ENCODE assay signal across 22 cellular contexts in the genomic region with DNA sequence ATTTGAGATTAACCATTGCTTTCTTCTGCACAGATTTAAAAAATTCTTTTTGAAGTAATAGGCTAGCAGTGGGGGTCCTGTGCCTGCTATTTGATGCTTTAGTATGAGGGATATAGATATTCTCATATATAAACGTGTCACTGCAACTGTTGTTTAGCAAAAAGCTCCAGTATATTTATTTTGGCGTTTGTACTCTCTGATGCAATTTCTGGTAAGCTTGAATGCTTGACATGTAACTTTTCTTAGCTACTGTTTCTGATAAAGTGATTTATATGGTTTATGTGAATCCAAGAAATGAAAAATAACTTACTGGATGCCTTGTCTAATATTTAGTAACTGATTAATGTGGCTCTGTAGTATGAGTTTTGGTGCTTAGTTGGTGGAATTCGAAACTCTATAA.
"Had no signal": no experiment of that assay in that cellular context is flagged by ENCODE, and none has a peak within 500 bp of the region (broad histone marks: within the 10 kb centered on the region; RNA-seq: fewer than 3 reads in every experiment).

No MANE protein-coding gene starts in this region.

- H3K36me3 ChIP-seq: breast epithelium, neural progenitor cell, uterus had no signal

- H3K9ac ChIP-seq: neural progenitor cell, parathyroid adenoma had no signal

- ATAC-seq: activated CD8-positive, alpha-beta T cell treated with anti-CD3 and anti-CD28 coated beads, Interleukin-2, amount 10 ng/mL, durations not matched to agents 7 days and 5 days; activated T-cell treated with anti-CD3 and anti-CD28 coated beads, Interleukin-2, amount 50 U/mL, for 72 hours had no signal

- DNase-seq: activated B cell treated with CpG ODN at 0.5 μM for 24 hours; activated CD4-positive, alpha-beta T cell treated with anti-CD3 and anti-CD28 coated beads for 48 hours; activated CD8-positive, alpha-beta memory T cell treated with anti-CD3 and anti-CD28 coated beads, Interleukin-2, amount 50 U/mL, for 4 hours; activated CD8-positive, alpha-beta T cell treated with anti-CD3 and anti-CD28 coated beads, Interleukin-2, amount 10 ng/mL, durations not matched to agents 7 days and 5 days; activated gamma-delta T cell; activated T-cell treated with anti-CD3 and anti-CD28 coated beads, Interleukin-2, amount 50 U/mL, for 72 hours; foreskin melanocyte; head of caudate nucleus; immature natural killer cell; naive B cell; retina; stimulated activated CD4-positive, alpha-beta T cell treated with anti-CD3 and anti-CD28 coated beads, Interleukin-4, amount 100 ng/mL, for 24 hours; stimulated activated naive CD4-positive, alpha-beta T cell; SW 1271; uterus had no signal

- H3K9me3 Mint-ChIP-seq: activated B cell treated with CpG ODN at 0.5 μM for 24 hours; activated T-cell treated with anti-CD3 and anti-CD28 coated beads, Interleukin-2, amount 50 U/mL, for 72 hours; immature natural killer cell; naive B cell; neural progenitor cell had no signal

- H3K4me1 Mint-ChIP-seq: activated B cell treated with CpG ODN at 0.5 μM for 24 hours, immature natural killer cell, naive B cell, neural progenitor cell had no signal

- H3K4me1 ChIP-seq: neural progenitor cell, parathyroid adenoma, uterus had no signal

- H3K27me3 Mint-ChIP-seq: activated B cell treated with CpG ODN at 0.5 μM for 24 hours; activated naive CD8-positive, alpha-beta T cell; naive B cell had no signal

- H3K27me3 ChIP-seq: breast epithelium, neural progenitor cell, tibial nerve, uterus had no signal

- H3K4me3 ChIP-seq: breast epithelium, neural progenitor cell, skin epidermis, tibial nerve, uterus had no signal

- H3K27ac Mint-ChIP-seq: activated B cell treated with CpG ODN at 0.5 μM for 24 hours; activated CD8-positive, alpha-beta T cell treated with anti-CD3 and anti-CD28 coated beads, Interleukin-2, amount 10 ng/mL, durations not matched to agents 7 days and 5 days; activated naive CD8-positive, alpha-beta T cell; activated T-cell treated with anti-CD3 and anti-CD28 coated beads, Interleukin-2, amount 50 U/mL, for 72 hours; immature natural killer cell; naive B cell; neural progenitor cell had no signal

- H3K27ac ChIP-seq: breast epithelium, neural progenitor cell, parathyroid adenoma, skin epidermis, tibial nerve, uterus had no signal

- FAIRE-seq: TTC549 had no signal

- H3K4me2 ChIP-seq: neural progenitor cell had no signal

- H3K4me3 Mint-ChIP-seq: activated B cell treated with CpG ODN at 0.5 μM for 24 hours; activated CD8-positive, alpha-beta T cell treated with anti-CD3 and anti-CD28 coated beads, Interleukin-2, amount 10 ng/mL, durations not matched to agents 7 days and 5 days; activated naive CD8-positive, alpha-beta T cell; activated T-cell treated with anti-CD3 and anti-CD28 coated beads, Interleukin-2, amount 50 U/mL, for 72 hours; immature natural killer cell; naive B cell; neural progenitor cell had no signal

- H3K9me3 ChIP-seq: breast epithelium, tibial nerve, uterus had no signal

- H3K79me2 ChIP-seq: parathyroid adenoma had no signal
